Comparison of ENCODE assay signal across 10 cellular contexts in genomic region chr4:142818009-142818408, GRCh38. TPM values are rescaled to one million over a fixed set of nuclear protein-coding genes. Genes with fewer than 3 reads are reported as not detected.
DNase-seq lines count a peak whose midpoint lies in the region; TF ChIP-seq lines count a peak whose summit lies in the region.
"Had no signal": no experiment of that assay in that cellular context is flagged by ENCODE, and none has a peak within 500 bp of the region (broad histone marks: within the 10 kb centered on the region; RNA-seq: fewer than 3 reads in every experiment).

No MANE protein-coding gene starts in this region.

- DNase-seq in AG04449 (ENCODE audit: low read depth, low spot score) (peak; percentile 10), HT1080 (ENCODE audit: low read depth) (peak; percentile 43), amniotic epithelial cell (ENCODE audit: low read depth) (peak; percentile 88), mesothelial cell of epicardium (ENCODE audit: low spot score in 2 of 2, unreplicated experiment in 2 of 2) (no peak), RKO (ENCODE audit: low spot score) (no peak), NCI-H345 (lab: John Stamatoyannopoulos, UW) (no peak), midbrain (lab: John Stamatoyannopoulos, UW) (no peak), NOMO-1 treated with dmso at 0.1 percent for 144 hours (lab: John Stamatoyannopoulos, UW; ENCODE audit: unreplicated experiment) (no peak)
- DNase-seq: DMS 273 treated with DMSO at 0.1 percent for 48 hours had no signal

- peaks cover 50% of the 10 kb centered on the region for H3K4me1 Mint-ChIP-seq in mesothelial cell of epicardium

- no peak overlapping the region for H3K4me3 Mint-ChIP-seq in mesothelial cell of epicardium

- H3K27me3 Mint-ChIP-seq in mesothelial cell of epicardium (ENCODE audit: low read depth) = no peaks in the 10 kb centered on the region

- H3K36me3 Mint-ChIP-seq in mesothelial cell of epicardium = peaks cover 14% of the 10 kb centered on the region
- H3K36me3 Mint-ChIP-seq: brain had no signal

- CTCF ChIA-PET in AG04449 (lab: Yijun Ruan, JAX) = no interaction called here

- peaks cover 3% of the 10 kb centered on the region for H3K9me3 Mint-ChIP-seq in mesothelial cell of epicardium
- H3K9me3 Mint-ChIP-seq: brain had no signal

- TF ChIP-seq CTCF in AG04449 (IDR thresholded peaks at IDR 0.05; ENCODE audit: insufficient read depth, low read length, missing control alignments) = no peak
- TF ChIP-seq CTCF in mesothelial cell of epicardium (IDR thresholded peaks at IDR 0.05; ENCODE audit: unreplicated experiment) = no peak

- POLR2A ChIA-PET in AG04449 (lab: Yijun Ruan, JAX) = interaction anchor here (0.7 to 0.9 kb wide), 2 partner anchors 374 to 413 kb away, joined by 3 to 4 read pairs; no protein-coding TSS in a partner anchor

- H3K4me3 ChIP-seq in AG04449 (ENCODE audit: low read depth, low read length) = no peak overlapping the region

- H3K27ac Mint-ChIP-seq in mesothelial cell of epicardium = peak overlapping the region; percentile 94

RNA-seq across cellular contexts. Expression of gene INPP4B, which starts 28.1 kb away (rescaled TPM):
- 9.3 and 10.0 TPM in 2 replicates for total RNA-seq in HT1080 (2014; rRNA removed; shearing (Covaris generic))
- 4.6 and 4.7 TPM in 2 replicates for polyA plus RNA-seq in HT1080 (2015; cell fraction: cytosol; rRNA removed)
- polyA plus RNA-seq in HT1080 (2015; cell fraction: nucleus; rRNA removed) = 4.0 and 4.4 TPM in 2 replicates
- total RNA-seq in mesothelial cell of epicardium = 26.1 to 35.4 TPM (median 27.9 TPM) in 3 replicates

Comparison
In these comparisons a context has a peak if more than half of its experiments do, and no peak if none do; other contexts are left out.
1. DNase-seq: peak in AG04449 (single experiment), HT1080 (single experiment) and amniotic epithelial cell (single experiment); none in mesothelial cell of epicardium (0 of 2), RKO (single experiment), NCI-H345 (single experiment), midbrain (single experiment) and NOMO-1 treated with dmso at 0.1 percent for 144 hours (single experiment).